ENCODE assay signal across 11 cellular contexts in genomic region chr9:130938184-130938651, GRCh38. TPM values are rescaled to one million over a fixed set of nuclear protein-coding genes. Genes with fewer than 3 reads are reported as not detected.
A peak's percentile ranks its signal among the peaks of the same experiment; 100 is the strongest.
DNase-seq lines count a peak whose midpoint lies in the region; ATAC-seq, FAIRE-seq and TF ChIP-seq lines count a peak whose summit lies in the region.
"Had no signal": no experiment of that assay in that cellular context is flagged by ENCODE, and none has a peak within 500 bp of the region (broad histone marks: within the 10 kb centered on the region; RNA-seq: fewer than 3 reads in every experiment).

No MANE protein-coding gene starts in this region.

- H3K27me3 Mint-ChIP-seq in HFFc6 (ENCODE audit: insufficient read depth) (peaks cover 24% of the 10 kb centered on the region), naive B cell (peaks cover 49 to 82% (median 72%) of the 10 kb centered on the region in 3 donors)

- CTCF ChIA-PET in A549 (lab: Yijun Ruan, JAX), result no interaction called here

- TF ChIP-seq RAD21 in A549 (conservative IDR thresholded peaks at IDR 0.05 in 1 of 2, IDR thresholded peaks at IDR 0.05 in 1 of 2), result no peak

- peaks cover 34% of the 10 kb centered on the region for H3K27me3 ChIP-seq in colonic mucosa

- H3K36me3 ChIP-seq in colonic mucosa, result no peaks in the 10 kb centered on the region

- WGBS in A549 (ENCODE audit: missing lambda C conversion rate), result 51% methylated on average over 14 of the region's 52 CpGs

- no peak overlapping the region for H3K27ac Mint-ChIP-seq in HFFc6
- no peak overlapping the region for H3K27ac Mint-ChIP-seq in naive B cell

- H3K9ac ChIP-seq in colonic mucosa (ENCODE audit: low read depth in 2 of 2, low read length in 2 of 2), result no peak overlapping the region

- peak overlapping the region; percentile 63 for H3K4me3 ChIP-seq in A549
- H3K4me3 ChIP-seq in colonic mucosa, result peak overlapping the region; percentile 63

- H3K27ac ChIP-seq in A549 (peak overlapping the region; percentile 78 to 90), colonic mucosa (no peak overlapping the region)

- H3K36me3 Mint-ChIP-seq in HFFc6 (ENCODE audit: low read depth) (no peaks in the 10 kb centered on the region), naive B cell (no peaks in the 10 kb centered on the region)

- TF ChIP-seq CTCF in A549 (IDR thresholded peaks at IDR 0.05) (no peak), HFFc6 (IDR thresholded peaks at IDR 0.05) (no peak), colonic mucosa (IDR thresholded peaks at IDR 0.05) (no peak)

- FAIRE-seq in A549 (lab: Jason Lieb, UNC), result no peak
- FAIRE-seq: HTR-8/SVneo had no signal

- H3K4me2 ChIP-seq in A549, result peak overlapping the region; percentile 94

- H3K4me1 Mint-ChIP-seq in HFFc6 (ENCODE audit: low read depth) (peaks cover 33% of the 10 kb centered on the region), naive B cell (peaks cover 13 to 20% (median 15%) of the 10 kb centered on the region in 3 donors)

- intact Hi-C loops in colonic mucosa (cut with DNase I), result no loop called here

- TF ChIP-seq POLR2A in A549 (IDR thresholded peaks at IDR 0.05; ENCODE audit: low read length), result no peak

- POLR2A ChIA-PET in A549 (lab: Yijun Ruan, JAX), result no interaction called here

- H3K4me1 ChIP-seq in A549 (peaks cover 49% of the 10 kb centered on the region), colonic mucosa (peaks cover 4% of the 10 kb centered on the region)

- peak overlapping the region; percentile 60 for H3K4me3 Mint-ChIP-seq in HFFc6
- H3K4me3 Mint-ChIP-seq in naive B cell, result peak overlapping the region in 7 of 8 donors; percentile 26 to 85 (median 71)

- DNase-seq in A549 (ENCODE audit: low read depth in 1 of 2, low spot score in 1 of 2) (no peak), HFFc6 (no peak), colonic mucosa (no peak), naive B cell (no peak), amniotic stem cell (lab: John Stamatoyannopoulos, UW) (no peak)
- DNase-seq: NCI-H2081 treated with DMSO at 0.1 percent for 48 hours had no signal

- no peak for TF ChIP-seq EP300 in A549 (IDR thresholded peaks at IDR 0.05)

- no peaks in the 10 kb centered on the region for H3K9me3 Mint-ChIP-seq in HFFc6
- H3K9me3 Mint-ChIP-seq in naive B cell, result no peaks in the 10 kb centered on the region

- no peak for ATAC-seq in A549
- no peak for ATAC-seq in naive B cell (ENCODE audit: low read depth in 2 of 2)
- ATAC-seq in HG03159 (IDR thresholded peaks at IDR 0.05; ENCODE audit: unreplicated experiment), result no peak
- no peak for ATAC-seq in HG02642 (IDR thresholded peaks at IDR 0.05; ENCODE audit: poor library complexity, unreplicated experiment)
- no peak for ATAC-seq in GM19395 (IDR thresholded peaks at IDR 0.05; ENCODE audit: unreplicated experiment)

- H3K9me3 ChIP-seq in A549 (no peaks in the 10 kb centered on the region), colonic mucosa (no peaks in the 10 kb centered on the region)

TF ChIP-seq in A549, 52 proteins besides CTCF, POLR2A, EP300 and RAD21:
- no peak for TF ChIP-seq MAZ (IDR thresholded peaks at IDR 0.05; ENCODE audit: borderline replicate concordance, low read depth, low read length)
- no peak for TF ChIP-seq TP53 (CRISPR knock-in tag; IDR thresholded peaks at IDR 0.05)
- TF ChIP-seq FOXS1 (CRISPR knock-in tag; IDR thresholded peaks at IDR 0.05), result no peak
- no peak for TF ChIP-seq GATA3 (IDR thresholded peaks at IDR 0.05; ENCODE audit: borderline replicate concordance)
- TF ChIP-seq MAX (IDR thresholded peaks at IDR 0.05), result 0 out of 2 replicates have a peak, but pooled peaks have one; percentile 10
- TF ChIP-seq JUN (IDR thresholded peaks at IDR 0.05), result no peak

RNA-seq across cellular contexts. Expression of gene FIBCD1, which starts 0.8 kb away (rescaled TPM):
- polyA plus RNA-seq in A549 (2011; rRNA removed), result 4.8 and 4.9 TPM in 2 replicates
- polyA plus RNA-seq in A549 (2012; cell fraction: cytosol; rRNA removed), result 4.9 and 6.2 TPM in 2 replicates
- polyA plus RNA-seq in A549 (2012; cell fraction: nucleus; rRNA removed), result 8.9 and 11.6 TPM in 2 replicates
- polyA plus RNA-seq in A549 (2017; fragmentation: RNase III; extraction: RNeasy Plus Mini Kit Qiagen cat#74134 plus additional on column Dnase treatment), result 3.5 to 5.0 TPM (median 4.8 TPM) in 3 replicates
- 2.9 and 3.1 TPM in 2 replicates for polyA minus RNA-seq in A549 (2011; rRNA and poly(A)+ RNA removed)
- total RNA-seq in HFFc6 (2021; fragmentation: NEBNext Ultra II Directional; extraction: Animal tissue kit (Norgen Biotek cat#: 25700)), result 1 to 10 TPM; 1.5 to 9.0 (median 8.0) TPM
- total RNA-seq in colonic mucosa, result 10 to 100 TPM in 1 of 2 donors, 1 to 10 TPM in 1; 9.0 to 32.9 TPM
- polyA plus RNA-seq in naive B cell (ENCODE audit: low read depth in 6 of 6), result not detected

RNA-seq across cellular contexts. Expression of gene QRFP, which starts 41.6 kb away (rescaled TPM):
- polyA plus RNA-seq in A549 (2011; rRNA removed) (not detected in 2 replicates), A549 (2017; fragmentation: RNase III; extraction: RNeasy Plus Mini Kit Qiagen cat#74134 plus additional on column Dnase treatment) (not detected in 3 replicates), naive B cell (ENCODE audit: low read depth in 6 of 6) (under 1 TPM in 2 of 6 donors, not detected in 4; 0.42 to 0.75 TPM)
- not detected in 2 replicates for polyA plus RNA-seq in A549 (2012; cell fraction: cytosol; rRNA removed)
- not detected in 2 replicates for polyA plus RNA-seq in A549 (2012; cell fraction: nucleus; rRNA removed)
- not detected in 2 replicates for polyA minus RNA-seq in A549 (2011; rRNA and poly(A)+ RNA removed)
- total RNA-seq in HFFc6 (2021; fragmentation: NEBNext Ultra II Directional; extraction: Animal tissue kit (Norgen Biotek cat#: 25700)), result not detected
- total RNA-seq in colonic mucosa, result under 1 TPM in 1 of 2 donors, not detected in 1; 0.77 TPM
- total RNA-seq: mucosa of gallbladder had no signal
